In the genomic region with DNA sequence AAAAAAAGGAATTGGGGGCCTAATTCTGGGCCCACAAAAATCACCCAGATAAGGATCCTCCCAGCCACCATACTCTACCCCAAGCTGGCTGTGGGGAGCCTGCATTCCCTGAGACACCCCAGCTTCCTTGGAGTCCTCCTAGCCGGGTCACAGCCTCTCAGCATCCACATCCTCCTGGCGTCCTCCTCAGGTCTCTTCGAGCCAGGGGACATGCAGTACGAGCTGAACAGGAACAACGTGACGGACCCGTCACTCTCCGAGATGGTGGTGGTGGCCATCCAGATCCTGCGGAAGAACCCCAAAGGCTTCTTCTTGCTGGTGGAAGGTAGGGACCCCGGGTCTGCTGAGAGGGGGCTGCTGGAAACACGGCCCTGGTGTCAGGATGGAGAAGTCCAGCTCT, we compare ENCODE assay signal across 11 cellular contexts.
"Had no signal": no experiment of that assay in that cellular context is flagged by ENCODE, and none has a peak within 500 bp of the region (broad histone marks: within the 10 kb centered on the region; RNA-seq: fewer than 3 reads in every experiment).

No MANE protein-coding gene starts in this region.

- DNase-seq: activated B cell treated with CpG ODN at 0.5 μM for 24 hours; activated gamma-delta T cell; activated T-cell treated with anti-CD3 and anti-CD28 coated beads, Interleukin-2, amount 50 U/mL, for 4 hours; cortex of kidney; effector CD4-positive, alpha-beta T cell; stimulated activated naive CD4-positive, alpha-beta T cell treated with Interleukin-2 at 50 U/mL for 16 hours had no signal

- H3K9me3 ChIP-seq: pancreas, transverse colon had no signal

- H3K36me3 ChIP-seq: pancreas, transverse colon had no signal

- H3K4me3 ChIP-seq: pancreas, skin epidermis, transverse colon had no signal

- H3K27ac ChIP-seq: foreskin keratinocyte, pancreas, skin epidermis, transverse colon had no signal

- ATAC-seq: activated CD8-positive, alpha-beta T cell treated with anti-CD3 and anti-CD28 coated beads for 36 hours; activated T-cell treated with anti-CD3 and anti-CD28 coated beads, Interleukin-2, amount 50 U/mL, for 4 hours had no signal

- H3K4me1 ChIP-seq: foreskin keratinocyte, pancreas had no signal

- H3K27me3 ChIP-seq: foreskin keratinocyte, pancreas had no signal
